In the genomic region with DNA sequence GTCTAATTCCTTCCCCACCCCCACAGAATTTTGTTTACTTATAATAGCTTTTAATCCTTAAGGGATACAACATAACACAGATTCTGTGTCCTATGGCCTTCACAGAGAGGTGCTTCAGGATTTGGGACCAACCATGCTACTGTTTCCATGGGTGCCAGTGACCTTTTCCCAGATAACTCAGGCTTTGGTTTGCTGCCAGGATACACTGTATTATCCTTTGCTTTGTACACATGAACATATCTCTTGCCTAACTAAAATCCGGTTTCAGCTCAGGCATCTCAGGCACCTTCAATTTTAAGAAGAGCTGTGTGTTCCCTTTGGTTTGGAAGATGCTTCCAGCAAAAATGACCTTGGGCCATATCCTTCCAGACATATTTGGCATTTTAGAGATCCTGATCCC, we compare ENCODE assay signal across 5 cellular contexts.
"Had no signal": no experiment of that assay in that cellular context is flagged by ENCODE, and none has a peak within 500 bp of the region (broad histone marks: within the 10 kb centered on the region; RNA-seq: fewer than 3 reads in every experiment).

No MANE protein-coding gene starts in this region.

- ATAC-seq: K562 had no signal

- H3K27ac ChIP-seq: HL-60 had no signal

- FAIRE-seq: HTR-8/SVneo, K562 had no signal

- DNase-seq: IMR-90, KBM-7 had no signal

- H3K4me3 ChIP-seq: K562 had no signal
